ENCODE assay signal across 12 cellular contexts in the genomic region with DNA sequence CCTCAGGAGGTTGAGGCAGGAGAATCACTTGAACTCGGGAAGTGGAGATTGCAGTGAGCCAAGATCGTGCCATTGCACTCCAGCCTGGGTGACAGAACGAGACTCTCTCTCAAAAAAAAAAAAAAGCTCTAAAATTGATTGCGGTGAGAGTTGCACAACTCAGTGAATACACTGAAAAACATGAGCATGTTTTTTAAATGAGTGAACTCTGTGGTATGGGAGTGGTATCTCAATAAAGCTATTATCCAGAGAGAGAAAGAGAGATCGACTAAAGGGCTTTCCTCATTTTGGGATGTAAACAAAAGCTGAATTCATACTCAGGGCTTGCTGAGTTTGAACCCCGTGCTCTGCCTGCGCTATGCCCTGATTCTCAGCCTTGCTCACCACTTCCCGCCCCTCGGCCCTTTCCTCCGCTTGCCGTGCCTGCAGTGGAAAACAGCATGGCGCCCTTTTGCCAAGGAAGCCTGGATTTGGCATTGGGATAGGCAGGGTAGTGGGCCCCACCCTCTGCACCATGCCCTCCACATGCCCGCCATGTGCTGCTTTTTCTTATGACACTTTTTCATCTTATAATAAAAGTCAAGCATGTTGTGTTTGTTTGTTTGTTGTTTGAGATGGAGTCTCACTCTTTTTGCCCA.
DNase-seq lines count a peak whose midpoint lies in the region; ATAC-seq, FAIRE-seq and TF ChIP-seq lines count a peak whose summit lies in the region.
"Had no signal": no experiment of that assay in that cellular context is flagged by ENCODE, and none has a peak within 500 bp of the region (broad histone marks: within the 10 kb centered on the region; RNA-seq: fewer than 3 reads in every experiment).

No MANE protein-coding gene starts in this region.

- FAIRE-seq in H54 (lab: Jason Lieb, UNC): peak; percentile 38

- peaks cover 28% of the 10 kb centered on the region for H3K4me1 Mint-ChIP-seq in activated T-helper 17 cell treated with anti-CD3 and anti-CD28 coated beads, Interleukin-2, amount 50 U/mL, for 72 hours

- no peaks in the 10 kb centered on the region for H3K36me3 Mint-ChIP-seq in activated T-helper 17 cell treated with anti-CD3 and anti-CD28 coated beads, Interleukin-2, amount 50 U/mL, for 72 hours (ENCODE audit: low read depth)

- ATAC-seq in activated T-helper 17 cell treated with anti-CD3 and anti-CD28 coated beads, Interleukin-2, amount 50 U/mL, for 72 hours (replicated peaks): no peak
- ATAC-seq in left lobe of liver: peak; percentile 36
- no peak for ATAC-seq in GM18909 (IDR thresholded peaks at IDR 0.05; ENCODE audit: poor library complexity, unreplicated experiment)

- no peak for TF ChIP-seq POLR2A in H54 (IDR thresholded peaks at IDR 0.05; ENCODE audit: low read depth, low read length)

- DNase-seq in AG08396 (ENCODE audit: low spot score): peak; percentile 41
- DNase-seq in H54 (ENCODE audit: insufficient read length, low spot score): peak; percentile 33
- no peak for DNase-seq in left lobe of liver (ENCODE audit: low spot score)
- no peak for DNase-seq in SKM-1 treated with dmso at 0.1 percent for 144 hours (lab: John Stamatoyannopoulos, UW; ENCODE audit: unreplicated experiment)
- no peak for DNase-seq in A172 (ENCODE audit: low spot score)
- no peak for DNase-seq in cerebellar nuclear complex (lab: John Stamatoyannopoulos, UW)
- DNase-seq: activated T-cell treated with anti-CD3 and anti-CD28 coated beads, Interleukin-2, amount 50 U/mL, for 48 hours; erythroblast; SHP77 treated with DMSO at 0.1 percent for 48 hours; stimulated activated CD4-positive, alpha-beta T cell treated with anti-CD3 and anti-CD28 coated beads, Interleukin-4, amount 100 ng/mL, for 1 hour had no signal

- peak overlapping the region; percentile 47 for H3K27ac Mint-ChIP-seq in activated T-helper 17 cell treated with anti-CD3 and anti-CD28 coated beads, Interleukin-2, amount 50 U/mL, for 72 hours

- H3K27me3 Mint-ChIP-seq in activated T-helper 17 cell treated with anti-CD3 and anti-CD28 coated beads, Interleukin-2, amount 50 U/mL, for 72 hours: no peaks in the 10 kb centered on the region

- H3K4me3 Mint-ChIP-seq in activated T-helper 17 cell treated with anti-CD3 and anti-CD28 coated beads, Interleukin-2, amount 50 U/mL, for 72 hours: peak overlapping the region; percentile 46

- H3K9me3 Mint-ChIP-seq in activated T-helper 17 cell treated with anti-CD3 and anti-CD28 coated beads, Interleukin-2, amount 50 U/mL, for 72 hours: peaks cover 3% of the 10 kb centered on the region

Comparison
In these comparisons a context has a peak if more than half of its experiments do, and no peak if none do; other contexts are left out.
1. DNase-seq: peak in AG08396 (single experiment) and H54 (single experiment); none in left lobe of liver (single experiment), SKM-1 treated with dmso at 0.1 percent for 144 hours (single experiment), A172 (single experiment) and cerebellar nuclear complex (0 of 2).